ENCODE assay signal across 28 cellular contexts in genomic region chr4:4829837-4830236, GRCh38.
"Had no signal": no experiment of that assay in that cellular context is flagged by ENCODE, and none has a peak within 500 bp of the region (broad histone marks: within the 10 kb centered on the region; RNA-seq: fewer than 3 reads in every experiment).

No MANE protein-coding gene starts in this region.

- FAIRE-seq: colon, endometrium, endothelial cell of umbilical vein, frontal cortex had no signal

- H3K4me1 ChIP-seq: colonic mucosa, esophagus muscularis mucosa, esophagus squamous epithelium, foreskin keratinocyte, gastrocnemius medialis, gastroesophageal sphincter, heart left ventricle, heart right ventricle had no signal

- H3K4me3 Mint-ChIP-seq: dendritic cell treated with granulocyte-macrophage colony-stimulating factor and Interleukin-4, amounts not matched to agents 40 ng/mL and 50 ng/mL, for 4 days; effector memory CD8-positive, alpha-beta T cell; endodermal cell had no signal

- H3K36me3 ChIP-seq: colonic mucosa, esophagus muscularis mucosa, esophagus squamous epithelium, gastrocnemius medialis, gastroesophageal sphincter, heart left ventricle, heart right ventricle had no signal

- H3K9me3 ChIP-seq: colonic mucosa, esophagus muscularis mucosa, esophagus squamous epithelium, gastrocnemius medialis, heart left ventricle, heart right ventricle had no signal

- H3K27ac ChIP-seq: colonic mucosa, coronary artery, dorsolateral prefrontal cortex, epithelial cell of prostate, esophagus muscularis mucosa, esophagus squamous epithelium, foreskin keratinocyte, gastrocnemius medialis, gastroesophageal sphincter, heart left ventricle, heart right ventricle had no signal

- DNase-seq: colonic mucosa; cortex of kidney; dermis blood vessel endothelial cell; dorsolateral prefrontal cortex; effector CD4-positive, alpha-beta T cell; effector CD8-positive, alpha-beta T cell; effector memory CD4-positive, alpha-beta T cell; effector memory CD8-positive, alpha-beta T cell; erythroblast; esophagus squamous epithelium; foreskin fibroblast; foreskin keratinocyte; foreskin melanocyte; gastrocnemius medialis; glutamatergic neuron; heart left ventricle; heart right ventricle had no signal

- H3K4me3 ChIP-seq: colonic mucosa, coronary artery, dorsolateral prefrontal cortex, esophagus muscularis mucosa, esophagus squamous epithelium, gastrocnemius medialis, gastroesophageal sphincter, heart left ventricle, heart right ventricle had no signal

- ATAC-seq: effector memory CD8-positive, alpha-beta T cell; esophagus mucosa; foreskin keratinocyte; gastrocnemius medialis; gastroesophageal sphincter; heart left ventricle; heart right ventricle had no signal

- H3K27me3 ChIP-seq: colonic mucosa, dorsolateral prefrontal cortex, gastrocnemius medialis had no signal

- H3K27ac Mint-ChIP-seq: dendritic cell treated with granulocyte-macrophage colony-stimulating factor and Interleukin-4, amounts not matched to agents 40 ng/mL and 50 ng/mL, for 4 days; effector memory CD8-positive, alpha-beta T cell; endodermal cell had no signal

- H3K4me1 Mint-ChIP-seq: endodermal cell had no signal
